Comparison of ENCODE assay signal across 1 cellular context in genomic region chr3:10173095-10173925, GRCh38.
TF ChIP-seq lines count a peak whose summit lies in the region.

No MANE protein-coding gene starts in this region.

TF ChIP-seq in endothelial cell of umbilical vein, 7 proteins besides CTCF, POLR2A, EP300 and RAD21:
- no peak for TF ChIP-seq MAX (IDR thresholded peaks at IDR 0.05; ENCODE audit: insufficient read depth, insufficient read length)
- peak; percentile 56 for TF ChIP-seq GATA2 (IDR thresholded peaks at IDR 0.05; ENCODE audit: insufficient read depth, insufficient read length, low read depth, low read length)
- no peak for TF ChIP-seq EZH2 (IDR thresholded peaks at IDR 0.05; ENCODE audit: borderline replicate concordance, low read depth, low read length, severe bottlenecking)
- TF ChIP-seq JUN (IDR thresholded peaks at IDR 0.05; ENCODE audit: borderline replicate concordance, insufficient read depth, insufficient read length, low read depth), result peak; percentile 30
TF ChIP-seq in endothelial cell of umbilical vein: peak in this region for 2.
